Comparison of ENCODE assay signal across 1 cellular context in the genomic region with DNA sequence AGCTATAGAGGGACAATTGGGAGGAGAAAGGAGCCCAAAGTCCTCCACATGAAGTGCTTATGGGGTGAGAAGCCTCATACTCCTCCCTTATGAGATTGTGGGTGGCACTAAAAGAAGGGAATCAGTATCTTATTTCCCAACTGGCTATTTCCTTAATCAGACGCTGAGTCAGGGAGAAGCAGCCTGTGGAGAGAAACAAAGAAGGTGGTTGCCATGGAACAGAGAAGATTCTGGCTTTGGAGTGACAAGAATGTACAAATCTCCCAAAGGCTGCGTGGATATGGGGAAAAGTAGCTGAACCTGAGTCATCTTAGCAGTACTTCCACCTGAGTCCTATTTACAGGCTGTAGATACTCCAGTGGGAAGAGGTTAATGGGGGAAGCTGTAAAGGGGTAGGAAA.
TF ChIP-seq lines count a peak whose summit lies in the region.

No MANE protein-coding gene starts in this region.

TF ChIP-seq in IMR-90, 13 proteins besides CTCF, POLR2A, EP300 and RAD21 (continued from another document):
- TF ChIP-seq CEBPB (IDR thresholded peaks at IDR 0.05; ENCODE audit: low read depth, low read length) (0 out of 2 replicates have a peak, but pooled peaks have one; percentile 31), RCOR1 (IDR thresholded peaks at IDR 0.05; ENCODE audit: insufficient replicate concordance, low read length) (no peak), MAFK (IDR thresholded peaks at IDR 0.05; ENCODE audit: low read depth, low read length) (0 out of 2 replicates have a peak, but pooled peaks have one; percentile 24)
